In genomic region chr4:10105421-10105820, GRCh38 we compare ENCODE assay signal across 11 cellular contexts. TPM values are rescaled to one million over a fixed set of nuclear protein-coding genes. Genes with fewer than 3 reads are reported as not detected.
DNase-seq lines count a peak whose midpoint lies in the region; ATAC-seq and TF ChIP-seq lines count a peak whose summit lies in the region.
"Had no signal": no experiment of that assay in that cellular context is flagged by ENCODE, and none has a peak within 500 bp of the region (broad histone marks: within the 10 kb centered on the region; RNA-seq: fewer than 3 reads in every experiment).

No MANE protein-coding gene starts in this region.

- TF ChIP-seq CTCF in AG10803 (conservative IDR thresholded peaks at IDR 0.05; ENCODE audit: low read length) (no peak), Loucy (conservative IDR thresholded peaks at IDR 0.05; ENCODE audit: low read length) (no peak), osteocyte (IDR thresholded peaks at IDR 0.05) (no peak)

- no peaks in the 10 kb centered on the region for H3F3A ChIP-seq in Loucy (ENCODE audit: low read depth)

- H3K36me3 Mint-ChIP-seq in dendritic cell treated with granulocyte-macrophage colony-stimulating factor and Interleukin-4, amounts not matched to agents 40 ng/mL and 50 ng/mL, for 4 days (ENCODE audit: low read depth) = peaks cover 100% of the 10 kb centered on the region
- H3K36me3 Mint-ChIP-seq in osteocyte (ENCODE audit: unreplicated experiment) = peaks cover 41% of the 10 kb centered on the region

- H3K27me3 Mint-ChIP-seq in dendritic cell treated with granulocyte-macrophage colony-stimulating factor and Interleukin-4, amounts not matched to agents 40 ng/mL and 50 ng/mL, for 4 days = no peaks in the 10 kb centered on the region
- H3K27me3 Mint-ChIP-seq in osteocyte (ENCODE audit: unreplicated experiment) = no peaks in the 10 kb centered on the region

- H2AFZ ChIP-seq in Loucy (ENCODE audit: low read length) = no peak overlapping the region
- H2AFZ ChIP-seq: parathyroid adenoma had no signal

- no peaks in the 10 kb centered on the region for H3K9me3 Mint-ChIP-seq in dendritic cell treated with granulocyte-macrophage colony-stimulating factor and Interleukin-4, amounts not matched to agents 40 ng/mL and 50 ng/mL, for 4 days
- no peaks in the 10 kb centered on the region for H3K9me3 Mint-ChIP-seq in osteocyte (ENCODE audit: unreplicated experiment)

- H3K36me3 ChIP-seq in Loucy (ENCODE audit: insufficient read depth, low read length) = peaks cover 63% of the 10 kb centered on the region

- peaks cover 100% of the 10 kb centered on the region for H3K79me2 ChIP-seq in Loucy (ENCODE audit: insufficient read depth, low read length)

- peak overlapping the region; percentile 43 for H3K9ac ChIP-seq in Loucy (ENCODE audit: low read depth, low read length, poor library complexity, severe bottlenecking)
- H3K9ac ChIP-seq: parathyroid adenoma had no signal

- peak overlapping the region; percentile 72 for H3K27ac Mint-ChIP-seq in dendritic cell treated with granulocyte-macrophage colony-stimulating factor and Interleukin-4, amounts not matched to agents 40 ng/mL and 50 ng/mL, for 4 days
- peak overlapping the region; percentile 89 for H3K27ac Mint-ChIP-seq in osteocyte (ENCODE audit: unreplicated experiment)

- H3K4me1 Mint-ChIP-seq in dendritic cell treated with granulocyte-macrophage colony-stimulating factor and Interleukin-4, amounts not matched to agents 40 ng/mL and 50 ng/mL, for 4 days (ENCODE audit: low read depth) = peaks cover 100% of the 10 kb centered on the region
- H3K4me1 Mint-ChIP-seq in osteocyte (ENCODE audit: unreplicated experiment) = peaks cover 98% of the 10 kb centered on the region

- H4K20me1 ChIP-seq in Loucy (ENCODE audit: insufficient read depth, low read length, poor library complexity, severe bottlenecking) = peaks cover 99% of the 10 kb centered on the region

- H3K4me1 ChIP-seq in Loucy (ENCODE audit: insufficient read depth, low read length, poor library complexity, severe bottlenecking) = peaks cover 77% of the 10 kb centered on the region
- H3K4me1 ChIP-seq: parathyroid adenoma had no signal

- H3K27me3 ChIP-seq in Loucy (ENCODE audit: insufficient read depth, low read length, poor library complexity, severe bottlenecking) = no peaks in the 10 kb centered on the region

- peak overlapping the region; percentile 35; the same call in 1 of the 2 replicates for H3K4me3 ChIP-seq in AG10803 (ENCODE audit: low read length)
- peak overlapping the region; percentile 92 for H3K4me3 ChIP-seq in Loucy (ENCODE audit: low read length, poor library complexity, severe bottlenecking)

- peak overlapping the region; percentile 99 for H3K4me2 ChIP-seq in Loucy (ENCODE audit: low read depth, low read length, poor library complexity, severe bottlenecking)

- no peak for ATAC-seq in GM21723 (IDR thresholded peaks at IDR 0.05; ENCODE audit: unreplicated experiment)
- no peak for ATAC-seq in GM18861 (IDR thresholded peaks at IDR 0.05; ENCODE audit: unreplicated experiment)

- no peaks in the 10 kb centered on the region for H3K9me3 ChIP-seq in Loucy (ENCODE audit: insufficient read depth, low read depth, low read length)

- no peak overlapping the region for H3K4me3 Mint-ChIP-seq in dendritic cell treated with granulocyte-macrophage colony-stimulating factor and Interleukin-4, amounts not matched to agents 40 ng/mL and 50 ng/mL, for 4 days
- H3K4me3 Mint-ChIP-seq in osteocyte (ENCODE audit: unreplicated experiment) = peak overlapping the region; percentile 8

- H3K9me2 ChIP-seq in Loucy (replicated peaks; ENCODE audit: low read depth, low read length) = no peaks in the 10 kb centered on the region

- intact Hi-C loops in dendritic cell treated with granulocyte-macrophage colony-stimulating factor and Interleukin-4, amounts not matched to agents 40 ng/mL and 50 ng/mL, for 4 days (cut with micrococcal nuclease) = no loop called here
- intact Hi-C loops in posterior vena cava (cut with DNase I) = no loop called here

- DNase-seq in AG10803 (ENCODE audit: low read depth) (peak; percentile 24), osteocyte (ENCODE audit: extremely low spot score, unreplicated experiment) (no peak), posterior vena cava (ENCODE audit: low spot score) (no peak)
- no peak for DNase-seq in activated CD4-positive, CD25-positive, alpha-beta regulatory T cell (lab: John Stamatoyannopoulos, UW)
- DNase-seq: H7, NCI-H1694 had no signal

RNA-seq across cellular contexts. Expression of gene WDR1, which starts 11.2 kb away (rescaled TPM):
- total RNA-seq in osteocyte = 533 and 537 TPM in 2 replicates
- 100 to 1,000 TPM; 575 to 698 TPM for total RNA-seq in posterior vena cava
